Comparison of ENCODE assay signal across 26 cellular contexts in genomic region chr2:75986617-75987016, GRCh38.
"Had no signal": no experiment of that assay in that cellular context is flagged by ENCODE, and none has a peak within 500 bp of the region (broad histone marks: within the 10 kb centered on the region; RNA-seq: fewer than 3 reads in every experiment).

No MANE protein-coding gene starts in this region.

- H3K36me3 ChIP-seq: ascending aorta, SJCRH30 had no signal

- H3K4me3 ChIP-seq: ascending aorta, K562, SJCRH30 had no signal

- ATAC-seq: activated CD8-positive, alpha-beta memory T cell treated with anti-CD3 and anti-CD28 coated beads, Interleukin-2, amount 10 ng/mL, durations not matched to agents 7 days and 5 days; activated naive CD4-positive, alpha-beta T cell treated with anti-CD3 and anti-CD28 coated beads, Interleukin-2, amount 50 U/mL, for 72 hours; activated naive CD8-positive, alpha-beta T cell treated with anti-CD3 and anti-CD28 coated beads, Interleukin-2, amount 50 U/mL, for 24 hours; K562; SK-N-SH treated with all-trans-retinoic acid at 6 μM for 48 hours; WTC11 had no signal

- H3K27me3 ChIP-seq: ascending aorta, SJCRH30 had no signal

- DNase-seq: activated CD4-positive, alpha-beta T cell treated with anti-CD3 and anti-CD28 coated beads for 48 hours; activated CD4-positive, alpha-beta T cell treated with anti-CD3 and anti-CD28 coated beads, Interleukin-2, amount 50 U/mL, for 48 hours; activated CD4-positive, CD25-positive, alpha-beta regulatory T cell treated with anti-CD3 and anti-CD28 coated beads, Interleukin-2, amount 50 U/mL, for 72 hours; activated CD8-positive, alpha-beta memory T cell treated with anti-CD3 and anti-CD28 coated beads, Interleukin-2, amount 10 ng/mL, durations not matched to agents 7 days and 5 days; activated effector memory CD4-positive, alpha-beta T cell treated with Interleukin-2 at 50 U/mL for 16 hours; activated naive CD4-positive, alpha-beta T cell treated with Interleukin-2 at 50 U/mL for 16 hours; activated naive CD8-positive, alpha-beta T cell treated with anti-CD3 and anti-CD28 coated beads, Interleukin-2, amount 50 U/mL, for 24 hours; activated T-cell treated with anti-CD3 and anti-CD28 coated beads, Interleukin-2, amount 50 U/mL, for 24 hours; amniotic stem cell; Karpas-422; MM.1S; NCI-H1105; NCI-H1436; NCI-H1694 treated with DMSO at 0.1 percent for 48 hours; NCI-H2029 treated with DMSO at 0.1 percent for 48 hours; NCI-H526; NCI-H82; Right ventricle myocardium superior; SJCRH30; SW 1271 had no signal

- H3K27ac ChIP-seq: ascending aorta, RWPE1, SJCRH30 had no signal
